8 cellular contexts compared by ENCODE assay signal in the genomic region with DNA sequence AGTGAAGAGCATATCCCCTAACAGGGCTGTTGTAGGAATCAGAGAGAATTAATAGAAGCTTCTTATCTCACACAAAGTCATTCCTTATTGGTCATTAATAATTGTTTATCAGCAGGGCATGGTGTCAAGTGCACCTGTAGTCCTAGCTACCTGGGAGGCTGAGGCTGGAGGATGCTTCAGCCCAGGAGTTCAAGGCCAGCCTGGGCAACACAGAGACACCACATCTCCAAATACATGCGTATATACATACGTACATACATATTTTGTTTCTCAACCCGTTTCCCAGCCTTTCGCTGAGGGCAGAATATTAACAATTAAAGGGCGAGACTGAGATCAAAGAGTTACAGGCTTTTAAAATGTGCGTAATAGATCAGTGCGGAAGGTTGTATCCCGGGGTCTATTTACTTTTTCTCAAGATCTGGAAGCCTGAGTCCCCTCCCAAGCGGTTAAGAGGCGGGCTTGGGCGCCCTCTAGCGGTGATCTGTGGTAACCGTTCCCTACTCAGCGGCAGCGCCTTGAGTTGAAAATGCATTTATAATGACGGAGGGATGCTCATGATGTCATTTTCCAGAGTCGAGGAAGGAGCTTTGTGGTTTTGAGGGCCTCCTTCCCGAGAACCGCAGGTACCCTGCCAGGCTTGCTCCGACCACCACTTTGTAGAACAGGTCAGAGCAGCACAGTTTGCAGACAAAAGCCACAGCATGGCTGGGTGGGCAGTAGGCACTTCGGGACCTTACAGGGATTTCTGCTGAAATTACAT.
DNase-seq lines count a peak whose midpoint lies in the region; ATAC-seq and TF ChIP-seq lines count a peak whose summit lies in the region.

No MANE protein-coding gene starts in this region.

- DNase-seq in Panc1 (ENCODE audit: low read depth, low spot score) (peak; percentile 28), fibroblast of peridontal ligament (ENCODE audit: extremely low read depth) (peak; percentile 67)
- peak; percentile 68 to 78 for DNase-seq in activated T-cell treated with anti-CD3 and anti-CD28 coated beads, Interleukin-2, amount 50 U/mL, for 72 hours
- peak; percentile 59 for DNase-seq in stimulated activated naive CD4-positive, alpha-beta T cell treated with Interleukin-2 at 50 U/mL for 16 hours (lab: John Stamatoyannopoulos, UW)

- H2AFZ ChIP-seq in KMS-11 (ENCODE audit: low read depth) (no peak overlapping the region), neural cell (ENCODE audit: low read depth, low read length) (peak overlapping the region; percentile 35)

- no peaks in the 10 kb centered on the region for H3K9me3 Mint-ChIP-seq in activated T-cell treated with anti-CD3 and anti-CD28 coated beads, Interleukin-2, amount 50 U/mL, for 72 hours

- H3K4me1 ChIP-seq in KMS-11 (ENCODE audit: low read depth, poor library complexity, severe bottlenecking) (no peaks in the 10 kb centered on the region), Panc1 (ENCODE audit: control insufficient read depth, insufficient read depth, low read length) (no peaks in the 10 kb centered on the region)

- in situ Hi-C loops in Panc1 (cut with HindIII; ENCODE audit: low pct_unique_long_range_greater_than_20kb, low sequenced_read_pairs): no loop called here

- POLR2A ChIA-PET in Panc1 (lab: Charles Lee): no interaction called here

- H3K4me3 ChIP-seq in KMS-11 (IDR thresholded peaks at IDR 0.05; ENCODE audit: insufficient read depth, low read depth, low read length): no peak overlapping the region
- peak overlapping the region in 1 of 2 experiments; percentile 34; a peak in 2 of 4 replicates for H3K4me3 ChIP-seq in Panc1 (ENCODE audit: low read depth in 2 of 2, low read length in 2 of 2)
- peak overlapping the region; percentile 44 for H3K4me3 ChIP-seq in neural cell (ENCODE audit: low read length)

- no peaks in the 10 kb centered on the region for H3K27me3 ChIP-seq in KMS-11 (ENCODE audit: insufficient read depth, low read depth)
- H3K27me3 ChIP-seq in Panc1 (ENCODE audit: control insufficient read depth, insufficient read depth, low read length): no peaks in the 10 kb centered on the region
- H3K27me3 ChIP-seq in neural cell (ENCODE audit: insufficient read depth, low read depth, low read length): no peaks in the 10 kb centered on the region

- H3K4me1 Mint-ChIP-seq in activated T-cell treated with anti-CD3 and anti-CD28 coated beads, Interleukin-2, amount 50 U/mL, for 72 hours (ENCODE audit: low read depth): peaks cover 3% of the 10 kb centered on the region

- peak; percentile 93 for TF ChIP-seq CTCF in GM12873 (IDR thresholded peaks at IDR 0.05; ENCODE audit: insufficient read depth, low read depth, low read length, missing control alignments)
- peak; percentile 81 for TF ChIP-seq CTCF in KMS-11 (conservative IDR thresholded peaks at IDR 0.05; ENCODE audit: low read depth, low read length)
- peak; percentile 91 for TF ChIP-seq CTCF in Panc1 (IDR thresholded peaks at IDR 0.05)
- peak; percentile 97 for TF ChIP-seq CTCF in neural cell (IDR thresholded peaks at IDR 0.05; ENCODE audit: poor library complexity, severe bottlenecking)

- no peaks in the 10 kb centered on the region for H3F3A ChIP-seq in neural cell (ENCODE audit: insufficient read depth, low read length, poor library complexity, severe bottlenecking)

- H3K9ac ChIP-seq in KMS-11 (no peak overlapping the region), neural cell (ENCODE audit: low read length) (peak overlapping the region; percentile 44)

- no TSS peak for BruUV-seq in Panc1 (replicated peaks; lab: Mats Ljungman, UMichigan)

- H3K36me3 Mint-ChIP-seq in activated T-cell treated with anti-CD3 and anti-CD28 coated beads, Interleukin-2, amount 50 U/mL, for 72 hours (ENCODE audit: insufficient read depth in 2 of 2): no peaks in the 10 kb centered on the region

- H3K79me2 ChIP-seq in KMS-11 (ENCODE audit: insufficient read depth, low read depth): no peaks in the 10 kb centered on the region
- no peaks in the 10 kb centered on the region for H3K79me2 ChIP-seq in neural cell (replicated peaks; ENCODE audit: insufficient read depth, low read length)

- intact Hi-C loops in Panc1 (cut with micrococcal nuclease; ENCODE audit: unreplicated experiment): loop anchor here (2.0 kb wide), 1 partner anchor 223 kb away; no protein-coding TSS in a partner anchor

- no peak overlapping the region for H3K4me2 ChIP-seq in KMS-11
- no peak overlapping the region for H3K4me2 ChIP-seq in neural cell (ENCODE audit: low read length)

- peak; percentile 18 for TF ChIP-seq EP300 in neural cell (conservative IDR thresholded peaks at IDR 0.05; ENCODE audit: poor library complexity, severe bottlenecking)

- peak; percentile 98 for TF ChIP-seq RAD21 in neural cell (conservative IDR thresholded peaks at IDR 0.05)

- ATAC-seq in Panc1 (peak; percentile 91), HG03108 (IDR thresholded peaks at IDR 0.05; ENCODE audit: unreplicated experiment) (no peak)
- peak; percentile 51 to 57 for ATAC-seq in activated T-cell treated with anti-CD3 and anti-CD28 coated beads, Interleukin-2, amount 50 U/mL, for 72 hours (replicated peaks in 1 of 2)

- no peak overlapping the region for H3K4me3 Mint-ChIP-seq in activated T-cell treated with anti-CD3 and anti-CD28 coated beads, Interleukin-2, amount 50 U/mL, for 72 hours

- peaks cover 4% of the 10 kb centered on the region for H3K27me3 Mint-ChIP-seq in activated T-cell treated with anti-CD3 and anti-CD28 coated beads, Interleukin-2, amount 50 U/mL, for 72 hours (ENCODE audit: low read depth)

- H3K9me3 ChIP-seq in Panc1 (ENCODE audit: control insufficient read depth, insufficient read depth, low read depth, low read length): no peaks in the 10 kb centered on the region
- H3K9me3 ChIP-seq in neural cell (ENCODE audit: low read length): no peaks in the 10 kb centered on the region

- CTCF ChIA-PET in Panc1 (lab: Charles Lee): interaction anchor here (0.5 to 1.0 kb wide), 6 partner anchors 34 to 749 kb away, joined by 3 to 7 read pairs (median 4); no protein-coding TSS in a partner anchor

- H3K27ac ChIP-seq in KMS-11 (no peak overlapping the region), Panc1 (ENCODE audit: low read length) (no peak overlapping the region), neural cell (ENCODE audit: low read length) (no peak overlapping the region)

- H3K27ac Mint-ChIP-seq in activated T-cell treated with anti-CD3 and anti-CD28 coated beads, Interleukin-2, amount 50 U/mL, for 72 hours: no peak overlapping the region

- H3K9me2 ChIP-seq in neural cell (ENCODE audit: insufficient read depth, low read length): no peaks in the 10 kb centered on the region

- no peaks in the 10 kb centered on the region for H3K36me3 ChIP-seq in KMS-11 (ENCODE audit: insufficient read depth)
- H3K36me3 ChIP-seq in Panc1 (ENCODE audit: control insufficient read depth, insufficient read depth, low read length): no peaks in the 10 kb centered on the region
- no peaks in the 10 kb centered on the region for H3K36me3 ChIP-seq in neural cell (ENCODE audit: insufficient read depth, low read length)

- H4K20me1 ChIP-seq in KMS-11 (ENCODE audit: insufficient read depth) (no peaks in the 10 kb centered on the region), neural cell (ENCODE audit: insufficient read depth) (no peaks in the 10 kb centered on the region)

TF ChIP-seq in neural cell, 6 proteins besides CTCF, POLR2A, EP300 and RAD21:
- TF ChIP-seq MXI1 (conservative IDR thresholded peaks at IDR 0.05; ENCODE audit: poor library complexity, severe bottlenecking): peak; percentile 15
- TF ChIP-seq TAF1 (IDR thresholded peaks at IDR 0.05; ENCODE audit: low read depth): peak; percentile 59
- peak; percentile 96 for TF ChIP-seq SMC3 (conservative IDR thresholded peaks at IDR 0.05; ENCODE audit: poor library complexity)
- TF ChIP-seq, protein P1, sequence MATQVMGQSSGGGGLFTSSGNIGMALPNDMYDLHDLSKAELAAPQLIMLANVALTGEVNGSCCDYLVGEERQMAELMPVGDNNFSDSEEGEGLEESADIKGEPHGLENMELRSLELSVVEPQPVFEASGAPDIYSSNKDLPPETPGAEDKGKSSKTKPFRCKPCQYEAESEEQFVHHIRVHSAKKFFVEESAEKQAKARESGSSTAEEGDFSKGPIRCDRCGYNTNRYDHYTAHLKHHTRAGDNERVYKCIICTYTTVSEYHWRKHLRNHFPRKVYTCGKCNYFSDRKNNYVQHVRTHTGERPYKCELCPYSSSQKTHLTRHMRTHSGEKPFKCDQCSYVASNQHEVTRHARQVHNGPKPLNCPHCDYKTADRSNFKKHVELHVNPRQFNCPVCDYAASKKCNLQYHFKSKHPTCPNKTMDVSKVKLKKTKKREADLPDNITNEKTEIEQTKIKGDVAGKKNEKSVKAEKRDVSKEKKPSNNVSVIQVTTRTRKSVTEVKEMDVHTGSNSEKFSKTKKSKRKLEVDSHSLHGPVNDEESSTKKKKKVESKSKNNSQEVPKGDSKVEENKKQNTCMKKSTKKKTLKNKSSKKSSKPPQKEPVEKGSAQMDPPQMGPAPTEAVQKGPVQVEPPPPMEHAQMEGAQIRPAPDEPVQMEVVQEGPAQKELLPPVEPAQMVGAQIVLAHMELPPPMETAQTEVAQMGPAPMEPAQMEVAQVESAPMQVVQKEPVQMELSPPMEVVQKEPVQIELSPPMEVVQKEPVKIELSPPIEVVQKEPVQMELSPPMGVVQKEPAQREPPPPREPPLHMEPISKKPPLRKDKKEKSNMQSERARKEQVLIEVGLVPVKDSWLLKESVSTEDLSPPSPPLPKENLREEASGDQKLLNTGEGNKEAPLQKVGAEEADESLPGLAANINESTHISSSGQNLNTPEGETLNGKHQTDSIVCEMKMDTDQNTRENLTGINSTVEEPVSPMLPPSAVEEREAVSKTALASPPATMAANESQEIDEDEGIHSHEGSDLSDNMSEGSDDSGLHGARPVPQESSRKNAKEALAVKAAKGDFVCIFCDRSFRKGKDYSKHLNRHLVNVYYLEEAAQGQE (IDR thresholded peaks at IDR 0.05; ENCODE audit: borderline replicate concordance): no peak
- TF ChIP-seq POLR2AphosphoS5 (IDR thresholded peaks at IDR 0.05): no peak
- no peak for TF ChIP-seq EZH2 (IDR thresholded peaks at IDR 0.05; ENCODE audit: borderline replicate concordance, insufficient read depth, low read length, poor library complexity, severe bottlenecking)
TF ChIP-seq in neural cell: peak in this region for 3.
